Comparison of ENCODE assay signal across 24 cellular contexts in genomic region chr20:36234771-36235320, GRCh38. TPM values are rescaled to one million over a fixed set of nuclear protein-coding genes. Genes with fewer than 3 reads are reported as not detected.
DNase-seq lines count a peak whose midpoint lies in the region; ATAC-seq and TF ChIP-seq lines count a peak whose summit lies in the region.
"Had no signal": no experiment of that assay in that cellular context is flagged by ENCODE, and none has a peak within 500 bp of the region (broad histone marks: within the 10 kb centered on the region; RNA-seq: fewer than 3 reads in every experiment).

No MANE protein-coding gene starts in this region.

- H3K27ac ChIP-seq in CD4-positive, CD25-positive, alpha-beta regulatory T cell (ENCODE audit: insufficient read depth, low read length, poor library complexity, severe bottlenecking): no peak overlapping the region
- H3K27ac ChIP-seq in thyroid gland: no peak overlapping the region
- H3K27ac ChIP-seq: colonic mucosa, foreskin keratinocyte, transverse colon had no signal

- peaks cover 6% of the 10 kb centered on the region for H3K36me3 ChIP-seq in CD4-positive, CD25-positive, alpha-beta regulatory T cell (ENCODE audit: control insufficient read depth, insufficient read depth, low read length)
- H3K36me3 ChIP-seq in thyroid gland: peaks cover 0 to 2% of the 10 kb centered on the region in 2 donors
- H3K36me3 ChIP-seq: colonic mucosa, transverse colon had no signal

- no peak for DNase-seq in CD4-positive, CD25-positive, alpha-beta regulatory T cell
- DNase-seq in activated T-helper 1 cell treated with anti-CD3 and anti-CD28 coated beads, Interleukin-12 subunit alpha, Interleukin-12 subunit beta, Interleukin-2, Interleukin-4 antibody, amounts not matched to agents 30 ng/mL and 10 ng/mL and 1 ng/mL, durations not matched to agents 14 hours and 24 hours and 36 hours (ENCODE audit: low spot score): no peak
- DNase-seq in thyroid gland (no peak), left colon (no peak)
- DNase-seq: activated CD4-positive, alpha-beta T cell treated with anti-CD3 and anti-CD28 coated beads for 48 hours; activated naive CD4-positive, alpha-beta T cell; activated T-cell treated with anti-CD3 and anti-CD28 coated beads, Interleukin-2, amount 50 U/mL, for 4 hours; Calu3; colonic mucosa; effector memory CD8-positive, alpha-beta T cell; foreskin keratinocyte; HCEC 1CT; heart left ventricle; kidney glomerular epithelial cell; MM.1S; NCI-H1417 treated with DMSO at 0.1 percent for 48 hours; NCI-H446; OCI-M1; T-helper 2 cell; transverse colon had no signal

- no peak for TF ChIP-seq CTCF in nephron (IDR thresholded peaks at IDR 0.05; ENCODE audit: unreplicated experiment in 3 of 3)
- TF ChIP-seq CTCF in thyroid gland (IDR thresholded peaks at IDR 0.05): no peak

- H3K9me3 ChIP-seq in CD4-positive, CD25-positive, alpha-beta regulatory T cell (ENCODE audit: control insufficient read depth in 2 of 2, low read length in 2 of 2): no peaks in the 10 kb centered on the region
- no peaks in the 10 kb centered on the region for H3K9me3 ChIP-seq in thyroid gland
- H3K9me3 ChIP-seq: BLaER1 treated with 17β-estradiol and CSF1 and Interleukin-3, amounts not matched to agents 10 nM and 100 nM; colonic mucosa; heart left ventricle; transverse colon had no signal

- no peaks in the 10 kb centered on the region for H3K9me3 Mint-ChIP-seq in CD4-positive, CD25-positive, alpha-beta regulatory T cell
- H3K9me3 Mint-ChIP-seq in IgD-negative memory B cell (no peaks in the 10 kb centered on the region), nephron (no peaks in the 10 kb centered on the region)
- H3K9me3 Mint-ChIP-seq in activated T-helper 1 cell treated with anti-CD3 and anti-CD28 coated beads, Interleukin-12 subunit alpha, Interleukin-12 subunit beta, Interleukin-2, Interleukin-4 antibody, amounts not matched to agents 30 ng/mL and 10 ng/mL and 1 ng/mL, durations not matched to agents 14 hours and 24 hours and 36 hours: no peaks in the 10 kb centered on the region
- H3K9me3 Mint-ChIP-seq: activated T-cell treated with anti-CD3 and anti-CD28 coated beads, Interleukin-2, amount 50 U/mL, for 4 hours; effector memory CD8-positive, alpha-beta T cell had no signal

- intact Hi-C loops in activated T-helper 1 cell treated with anti-CD3 and anti-CD28 coated beads, Interleukin-12 subunit alpha, Interleukin-12 subunit beta, Interleukin-2, Interleukin-4 antibody, amounts not matched to agents 30 ng/mL and 10 ng/mL and 1 ng/mL, durations not matched to agents 14 hours and 24 hours and 36 hours (cut with micrococcal nuclease): loop anchor here (5.0 kb wide), 1 partner anchor 512 kb away; the partner anchor contains the start of gene NDRG3
- intact Hi-C loops in thyroid gland (cut with DNase I) (no loop called here), left colon (cut with DNase I, micrococcal nuclease) (no loop called here)

- H3K4me1 Mint-ChIP-seq in CD4-positive, CD25-positive, alpha-beta regulatory T cell: peaks cover 25 to 48% (median 37%) of the 10 kb centered on the region in 4 donors
- H3K4me1 Mint-ChIP-seq in IgD-negative memory B cell (peaks cover 20 to 29% (median 25%) of the 10 kb centered on the region in 3 donors), nephron (peaks cover 37% of the 10 kb centered on the region)
- H3K4me1 Mint-ChIP-seq in activated T-helper 1 cell treated with anti-CD3 and anti-CD28 coated beads, Interleukin-12 subunit alpha, Interleukin-12 subunit beta, Interleukin-2, Interleukin-4 antibody, amounts not matched to agents 30 ng/mL and 10 ng/mL and 1 ng/mL, durations not matched to agents 14 hours and 24 hours and 36 hours (ENCODE audit: low read depth): peaks cover 35% of the 10 kb centered on the region

- H3K27ac Mint-ChIP-seq in CD4-positive, CD25-positive, alpha-beta regulatory T cell: peak overlapping the region in 1 of 3 donors; percentile 20
- H3K27ac Mint-ChIP-seq in IgD-negative memory B cell: peak overlapping the region in 1 of 3 donors; percentile 23
- H3K27ac Mint-ChIP-seq in activated T-helper 1 cell treated with anti-CD3 and anti-CD28 coated beads, Interleukin-12 subunit alpha, Interleukin-12 subunit beta, Interleukin-2, Interleukin-4 antibody, amounts not matched to agents 30 ng/mL and 10 ng/mL and 1 ng/mL, durations not matched to agents 14 hours and 24 hours and 36 hours: no peak overlapping the region
- H3K27ac Mint-ChIP-seq in nephron: peak overlapping the region; percentile 34 to 80 (median 59)

- H3K27me3 Mint-ChIP-seq in CD4-positive, CD25-positive, alpha-beta regulatory T cell: peaks cover 4% of the 10 kb centered on the region
- peaks cover 1% of the 10 kb centered on the region for H3K27me3 Mint-ChIP-seq in IgD-negative memory B cell
- no peaks in the 10 kb centered on the region for H3K27me3 Mint-ChIP-seq in activated T-helper 1 cell treated with anti-CD3 and anti-CD28 coated beads, Interleukin-12 subunit alpha, Interleukin-12 subunit beta, Interleukin-2, Interleukin-4 antibody, amounts not matched to agents 30 ng/mL and 10 ng/mL and 1 ng/mL, durations not matched to agents 14 hours and 24 hours and 36 hours (ENCODE audit: insufficient read depth)
- peaks cover 8% of the 10 kb centered on the region for H3K27me3 Mint-ChIP-seq in nephron (ENCODE audit: low read depth)

- no peak overlapping the region for H3K4me3 ChIP-seq in CD4-positive, CD25-positive, alpha-beta regulatory T cell (ENCODE audit: low read depth, low read length)
- H3K4me3 ChIP-seq in thyroid gland (replicated peaks in 1 of 3): no peak overlapping the region
- H3K4me3 ChIP-seq: colonic mucosa, transverse colon had no signal

- H3K4me3 Mint-ChIP-seq in CD4-positive, CD25-positive, alpha-beta regulatory T cell: peak overlapping the region; percentile 21 to 94 (median 41)
- peak overlapping the region in 3 of 4 donors; percentile 57 to 76 (median 66) for H3K4me3 Mint-ChIP-seq in IgD-negative memory B cell
- peak overlapping the region; percentile 7 for H3K4me3 Mint-ChIP-seq in activated T-helper 1 cell treated with anti-CD3 and anti-CD28 coated beads, Interleukin-12 subunit alpha, Interleukin-12 subunit beta, Interleukin-2, Interleukin-4 antibody, amounts not matched to agents 30 ng/mL and 10 ng/mL and 1 ng/mL, durations not matched to agents 14 hours and 24 hours and 36 hours
- peak overlapping the region; percentile 43 to 84 (median 75) for H3K4me3 Mint-ChIP-seq in nephron
- H3K4me3 Mint-ChIP-seq: activated T-cell treated with anti-CD3 and anti-CD28 coated beads, Interleukin-2, amount 50 U/mL, for 4 hours had no signal

- no peaks in the 10 kb centered on the region for H3K27me3 ChIP-seq in CD4-positive, CD25-positive, alpha-beta regulatory T cell (ENCODE audit: control insufficient read depth, insufficient read depth, low read length)
- H3K27me3 ChIP-seq in thyroid gland: no peaks in the 10 kb centered on the region
- H3K27me3 ChIP-seq: BLaER1 treated with 17β-estradiol and CSF1 and Interleukin-3, amounts not matched to agents 10 nM and 100 nM; colonic mucosa; foreskin keratinocyte; heart left ventricle; transverse colon had no signal

- no peaks in the 10 kb centered on the region for H3K36me3 Mint-ChIP-seq in CD4-positive, CD25-positive, alpha-beta regulatory T cell
- H3K36me3 Mint-ChIP-seq in IgD-negative memory B cell: peaks cover 2% of the 10 kb centered on the region
- H3K36me3 Mint-ChIP-seq in activated T-helper 1 cell treated with anti-CD3 and anti-CD28 coated beads, Interleukin-12 subunit alpha, Interleukin-12 subunit beta, Interleukin-2, Interleukin-4 antibody, amounts not matched to agents 30 ng/mL and 10 ng/mL and 1 ng/mL, durations not matched to agents 14 hours and 24 hours and 36 hours (ENCODE audit: low read depth): peaks cover 17% of the 10 kb centered on the region
- H3K36me3 Mint-ChIP-seq in nephron (ENCODE audit: low read depth): peaks cover 3% of the 10 kb centered on the region

- peaks cover 28% of the 10 kb centered on the region for H3K4me1 ChIP-seq in CD4-positive, CD25-positive, alpha-beta regulatory T cell (ENCODE audit: control insufficient read depth, insufficient read depth, low read length, poor library complexity, severe bottlenecking)
- H3K4me1 ChIP-seq in thyroid gland: peaks cover 4 to 20% of the 10 kb centered on the region in 2 donors
- H3K4me1 ChIP-seq: foreskin keratinocyte had no signal

- no peak for ATAC-seq in CD4-positive, CD25-positive, alpha-beta regulatory T cell (ENCODE audit: low read depth in 2 of 2)
- ATAC-seq in GM19035 (IDR thresholded peaks at IDR 0.05; ENCODE audit: unreplicated experiment): no peak
- ATAC-seq in left colon: no peak
- ATAC-seq: activated T-cell treated with anti-CD3 and anti-CD28 coated beads, Interleukin-2, amount 50 U/mL, for 4 hours; effector memory CD8-positive, alpha-beta T cell; foreskin keratinocyte; heart left ventricle had no signal

- 85 to 89% methylated on average over 4 of the region's 4 CpGs for WGBS in thyroid gland, 2 donors

- TF ChIP-seq POLR2A in thyroid gland (IDR thresholded peaks at IDR 0.05): no peak

RNA-seq across cellular contexts. Expression of gene AAR2, which starts 1.4 kb away (rescaled TPM):
- total RNA-seq in CD4-positive, CD25-positive, alpha-beta regulatory T cell: 18.0 TPM
- polyA plus RNA-seq in CD4-positive, CD25-positive, alpha-beta regulatory T cell: 10 to 100 TPM; 46.4 to 58.3 (median 50.3) TPM
- 30.8 TPM for polyA plus RNA-seq in IgD-negative memory B cell
- 33.3 and 36.7 TPM in 2 replicates for total RNA-seq in activated T-helper 1 cell treated with anti-CD3 and anti-CD28 coated beads, Interleukin-12 subunit alpha, Interleukin-12 subunit beta, Interleukin-2, Interleukin-4 antibody, amounts not matched to agents 30 ng/mL and 10 ng/mL and 1 ng/mL, durations not matched to agents 14 hours and 24 hours and 36 hours
- total RNA-seq in thyroid gland: 10 to 100 TPM; 25.5 to 33.3 (median 29.9) TPM
- 10 to 100 TPM; 16.7 to 19.3 TPM for total RNA-seq in left colon

Comparison
In these comparisons a context has a peak if more than half of its experiments do, and no peak if none do; other contexts are left out.
1. H3K4me3 Mint-ChIP-seq: peak in every context shown above with its lines; median percentile 75 in nephron; 66 in IgD-negative memory B cell; 41 in CD4-positive, CD25-positive, alpha-beta regulatory T cell; 7 in activated T-helper 1 cell treated with anti-CD3 and anti-CD28 coated beads, Interleukin-12 subunit alpha, Interleukin-12 subunit beta, Interleukin-2, Interleukin-4 antibody, amounts not matched to agents 30 ng/mL and 10 ng/mL and 1 ng/mL, durations not matched to agents 14 hours and 24 hours and 36 hours.